ENCODE assay signal across 1 cellular context in the genomic region with DNA sequence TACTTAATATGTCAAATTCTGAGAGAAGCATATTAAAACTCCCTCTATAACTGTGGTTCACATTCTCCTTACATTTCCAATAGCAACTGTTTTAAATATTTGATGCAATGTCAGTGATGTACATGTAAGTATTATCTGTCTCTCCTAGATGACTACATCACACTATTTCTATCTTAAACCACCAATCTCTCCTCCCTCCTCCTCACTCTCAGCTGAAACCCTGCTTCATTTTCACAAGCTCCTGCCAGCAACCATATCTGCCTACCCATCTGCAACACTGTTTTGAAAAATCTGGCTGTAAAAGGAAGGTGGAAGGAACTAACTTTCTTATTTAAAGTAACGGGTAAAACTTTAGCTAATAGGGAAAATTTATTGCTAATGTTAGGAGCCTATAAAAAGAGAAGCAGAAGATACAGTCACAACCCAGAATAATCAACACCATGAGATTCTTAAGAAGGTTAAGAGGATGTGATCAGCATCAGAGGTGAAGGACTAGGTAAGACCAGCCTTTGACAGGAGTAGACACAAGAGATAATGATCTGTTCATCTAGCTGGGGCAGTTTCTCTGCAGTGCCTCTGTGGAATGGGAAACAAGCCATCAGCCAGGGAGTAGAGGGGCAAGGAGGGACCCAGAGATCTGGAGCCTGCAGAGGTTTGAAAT.
TF ChIP-seq lines count a peak whose summit lies in the region.

No MANE protein-coding gene starts in this region.

TF ChIP-seq in GM12878, 131 proteins besides CTCF, POLR2A, EP300 and RAD21:
- TF ChIP-seq JUND (IDR thresholded peaks at IDR 0.05; ENCODE audit: low read depth, low read length): no peak
- TF ChIP-seq GABPA (IDR thresholded peaks at IDR 0.05; ENCODE audit: low read depth): no peak
- no peak for TF ChIP-seq RCOR1 (conservative IDR thresholded peaks at IDR 0.05; ENCODE audit: low read depth, low read length)
- no peak for TF ChIP-seq ESRRA (IDR thresholded peaks at IDR 0.05; ENCODE audit: low read length)
